20 cellular contexts compared by ENCODE assay signal in genomic region chr12:117789195-117789912, GRCh38.
"Had no signal": no experiment of that assay in that cellular context is flagged by ENCODE, and none has a peak within 500 bp of the region (broad histone marks: within the 10 kb centered on the region; RNA-seq: fewer than 3 reads in every experiment).

No MANE protein-coding gene starts in this region.

- H3K9me3 ChIP-seq: breast epithelium, esophagus muscularis mucosa, heart left ventricle, left ventricle myocardium inferior had no signal

- H3K36me3 ChIP-seq: breast epithelium, esophagus muscularis mucosa, heart left ventricle, left ventricle myocardium inferior, tibial nerve had no signal

- H3K27me3 ChIP-seq: breast epithelium, foreskin keratinocyte, tibial nerve had no signal

- ATAC-seq: activated CD8-positive, alpha-beta T cell treated with anti-CD3 and anti-CD28 coated beads for 36 hours; activated T-cell treated with anti-CD3 and anti-CD28 coated beads, Interleukin-2, amount 50 U/mL, for 4 hours; activated T-helper 17 cell treated with anti-CD3 and anti-CD28 coated beads, Interleukin-2, amount 50 U/mL, for 72 hours; foreskin keratinocyte; heart left ventricle; right cardiac atrium had no signal

- H3K27ac ChIP-seq: breast epithelium, esophagus muscularis mucosa, foreskin keratinocyte, heart left ventricle, left ventricle myocardium inferior, tibial nerve had no signal

- DNase-seq: activated B cell treated with CpG ODN at 0.5 μM for 24 hours; activated CD4-positive, alpha-beta T cell treated with anti-CD3 and anti-CD28 coated beads, Interleukin-2, amount 50 U/mL, for 1 hour; activated CD8-positive, alpha-beta T cell treated with anti-CD3 and anti-CD28 coated beads for 36 hours; activated T-cell treated with anti-CD3 and anti-CD28 coated beads, Interleukin-2, amount 50 U/mL, for 4 hours; central memory CD4-positive, alpha-beta T cell; foreskin keratinocyte; heart left ventricle; hypothalamus; kidney glomerular epithelial cell; left ventricle myocardium inferior; posterior cingulate gyrus; right cardiac atrium; stimulated activated CD4-positive, alpha-beta T cell treated with anti-CD3 and anti-CD28 coated beads, Interleukin-15, amount 100 ng/mL, for 24 hours; stimulated activated CD4-positive, alpha-beta T cell treated with anti-CD3 and anti-CD28 coated beads, Interleukin-2, amount 100 ng/mL, for 24 hours; stimulated activated naive CD4-positive, alpha-beta T cell had no signal

- H3K4me1 ChIP-seq: breast epithelium, esophagus muscularis mucosa, foreskin keratinocyte, heart left ventricle, left ventricle myocardium inferior, tibial nerve had no signal

- H3K4me3 ChIP-seq: breast epithelium, esophagus muscularis mucosa, heart left ventricle, left ventricle myocardium inferior, lung, tibial nerve had no signal
